2 cellular contexts compared by ENCODE assay signal in the genomic region with DNA sequence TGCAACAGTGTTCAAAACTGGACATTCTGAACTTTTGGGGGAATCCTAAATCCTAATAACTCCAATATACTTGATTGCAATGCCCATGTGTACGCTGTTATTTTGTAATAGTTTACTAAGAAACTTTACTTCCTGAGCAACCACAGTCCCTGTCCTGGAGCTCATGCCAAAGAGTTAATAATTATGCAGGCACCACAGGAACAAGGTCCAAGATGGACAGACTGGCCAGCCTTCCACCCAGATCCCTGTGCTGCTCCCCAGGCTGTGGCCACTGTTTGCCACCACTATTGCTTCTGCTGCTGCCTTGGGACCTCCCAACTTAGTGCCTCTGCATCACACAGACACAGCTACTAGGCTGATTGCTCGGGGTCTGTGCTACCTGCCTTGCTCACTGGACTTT.
TF ChIP-seq lines count a peak whose summit lies in the region.

No MANE protein-coding gene starts in this region.

TF ChIP-seq in GM12878, 131 proteins besides CTCF, POLR2A, EP300 and RAD21:
- TF ChIP-seq, protein P1, sequence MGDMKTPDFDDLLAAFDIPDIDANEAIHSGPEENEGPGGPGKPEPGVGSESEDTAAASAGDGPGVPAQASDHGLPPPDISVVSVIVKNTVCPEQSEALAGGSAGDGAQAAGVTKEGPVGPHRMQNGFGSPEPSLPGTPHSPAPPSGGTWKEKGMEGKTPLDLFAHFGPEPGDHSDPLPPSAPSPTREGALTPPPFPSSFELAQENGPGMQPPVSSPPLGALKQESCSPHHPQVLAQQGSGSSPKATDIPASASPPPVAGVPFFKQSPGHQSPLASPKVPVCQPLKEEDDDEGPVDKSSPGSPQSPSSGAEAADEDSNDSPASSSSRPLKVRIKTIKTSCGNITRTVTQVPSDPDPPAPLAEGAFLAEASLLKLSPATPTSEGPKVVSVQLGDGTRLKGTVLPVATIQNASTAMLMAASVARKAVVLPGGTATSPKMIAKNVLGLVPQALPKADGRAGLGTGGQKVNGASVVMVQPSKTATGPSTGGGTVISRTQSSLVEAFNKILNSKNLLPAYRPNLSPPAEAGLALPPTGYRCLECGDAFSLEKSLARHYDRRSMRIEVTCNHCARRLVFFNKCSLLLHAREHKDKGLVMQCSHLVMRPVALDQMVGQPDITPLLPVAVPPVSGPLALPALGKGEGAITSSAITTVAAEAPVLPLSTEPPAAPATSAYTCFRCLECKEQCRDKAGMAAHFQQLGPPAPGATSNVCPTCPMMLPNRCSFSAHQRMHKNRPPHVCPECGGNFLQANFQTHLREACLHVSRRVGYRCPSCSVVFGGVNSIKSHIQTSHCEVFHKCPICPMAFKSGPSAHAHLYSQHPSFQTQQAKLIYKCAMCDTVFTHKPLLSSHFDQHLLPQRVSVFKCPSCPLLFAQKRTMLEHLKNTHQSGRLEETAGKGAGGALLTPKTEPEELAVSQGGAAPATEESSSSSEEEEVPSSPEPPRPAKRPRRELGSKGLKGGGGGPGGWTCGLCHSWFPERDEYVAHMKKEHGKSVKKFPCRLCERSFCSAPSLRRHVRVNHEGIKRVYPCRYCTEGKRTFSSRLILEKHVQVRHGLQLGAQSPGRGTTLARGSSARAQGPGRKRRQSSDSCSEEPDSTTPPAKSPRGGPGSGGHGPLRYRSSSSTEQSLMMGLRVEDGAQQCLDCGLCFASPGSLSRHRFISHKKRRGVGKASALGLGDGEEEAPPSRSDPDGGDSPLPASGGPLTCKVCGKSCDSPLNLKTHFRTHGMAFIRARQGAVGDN (IDR thresholded peaks at IDR 0.05) = no peak
- TF ChIP-seq SPI1 (IDR thresholded peaks at IDR 0.05; ENCODE audit: borderline replicate concordance, insufficient read depth, low read depth, low read length) = 0 out of 2 replicates have a peak, but pooled peaks have one; percentile 8

TF ChIP-seq in HepG2, 621 proteins besides CTCF, POLR2A, EP300 and RAD21 (continues in another document):
- 0 out of 2 replicates have a peak, but pooled peaks have one; percentile 18 for TF ChIP-seq PPARG (CRISPR knock-in tag; conservative IDR thresholded peaks at IDR 0.05)
- peak; percentile 43; the same call in 1 of the 2 replicates for TF ChIP-seq CBX5 (CRISPR knock-in tag; IDR thresholded peaks at IDR 0.05; ENCODE audit: borderline replicate concordance)
- TF ChIP-seq SALL1 (CRISPR knock-in tag; IDR thresholded peaks at IDR 0.05) = peak; percentile 71
- TF ChIP-seq GABPA (IDR thresholded peaks at IDR 0.05; ENCODE audit: low read depth, low read length) = no peak
- peak; percentile 42 for TF ChIP-seq GABPA (CRISPR knock-in tag; IDR thresholded peaks at IDR 0.05; ENCODE audit: low read depth)
- no peak for TF ChIP-seq ZFP36 (IDR thresholded peaks at IDR 0.05; ENCODE audit: borderline replicate concordance, low read depth, low read length, partially characterized antibody)
- TF ChIP-seq ZNF7 (CRISPR knock-in tag; IDR thresholded peaks at IDR 0.05) = peak; percentile 69
- TF ChIP-seq, protein P2, sequence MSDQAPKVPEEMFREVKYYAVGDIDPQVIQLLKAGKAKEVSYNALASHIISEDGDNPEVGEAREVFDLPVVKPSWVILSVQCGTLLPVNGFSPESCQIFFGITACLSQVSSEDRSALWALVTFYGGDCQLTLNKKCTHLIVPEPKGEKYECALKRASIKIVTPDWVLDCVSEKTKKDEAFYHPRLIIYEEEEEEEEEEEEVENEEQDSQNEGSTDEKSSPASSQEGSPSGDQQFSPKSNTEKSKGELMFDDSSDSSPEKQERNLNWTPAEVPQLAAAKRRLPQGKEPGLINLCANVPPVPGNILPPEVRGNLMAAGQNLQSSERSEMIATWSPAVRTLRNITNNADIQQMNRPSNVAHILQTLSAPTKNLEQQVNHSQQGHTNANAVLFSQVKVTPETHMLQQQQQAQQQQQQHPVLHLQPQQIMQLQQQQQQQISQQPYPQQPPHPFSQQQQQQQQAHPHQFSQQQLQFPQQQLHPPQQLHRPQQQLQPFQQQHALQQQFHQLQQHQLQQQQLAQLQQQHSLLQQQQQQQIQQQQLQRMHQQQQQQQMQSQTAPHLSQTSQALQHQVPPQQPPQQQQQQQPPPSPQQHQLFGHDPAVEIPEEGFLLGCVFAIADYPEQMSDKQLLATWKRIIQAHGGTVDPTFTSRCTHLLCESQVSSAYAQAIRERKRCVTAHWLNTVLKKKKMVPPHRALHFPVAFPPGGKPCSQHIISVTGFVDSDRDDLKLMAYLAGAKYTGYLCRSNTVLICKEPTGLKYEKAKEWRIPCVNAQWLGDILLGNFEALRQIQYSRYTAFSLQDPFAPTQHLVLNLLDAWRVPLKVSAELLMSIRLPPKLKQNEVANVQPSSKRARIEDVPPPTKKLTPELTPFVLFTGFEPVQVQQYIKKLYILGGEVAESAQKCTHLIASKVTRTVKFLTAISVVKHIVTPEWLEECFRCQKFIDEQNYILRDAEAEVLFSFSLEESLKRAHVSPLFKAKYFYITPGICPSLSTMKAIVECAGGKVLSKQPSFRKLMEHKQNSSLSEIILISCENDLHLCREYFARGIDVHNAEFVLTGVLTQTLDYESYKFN (CRISPR knock-in tag; conservative IDR thresholded peaks at IDR 0.05) = peak; percentile 70
- TF ChIP-seq ZNF331 (CRISPR knock-in tag; IDR thresholded peaks at IDR 0.05) = peak; percentile 44; the same call in 1 of the 2 replicates
- TF ChIP-seq, protein P3, sequence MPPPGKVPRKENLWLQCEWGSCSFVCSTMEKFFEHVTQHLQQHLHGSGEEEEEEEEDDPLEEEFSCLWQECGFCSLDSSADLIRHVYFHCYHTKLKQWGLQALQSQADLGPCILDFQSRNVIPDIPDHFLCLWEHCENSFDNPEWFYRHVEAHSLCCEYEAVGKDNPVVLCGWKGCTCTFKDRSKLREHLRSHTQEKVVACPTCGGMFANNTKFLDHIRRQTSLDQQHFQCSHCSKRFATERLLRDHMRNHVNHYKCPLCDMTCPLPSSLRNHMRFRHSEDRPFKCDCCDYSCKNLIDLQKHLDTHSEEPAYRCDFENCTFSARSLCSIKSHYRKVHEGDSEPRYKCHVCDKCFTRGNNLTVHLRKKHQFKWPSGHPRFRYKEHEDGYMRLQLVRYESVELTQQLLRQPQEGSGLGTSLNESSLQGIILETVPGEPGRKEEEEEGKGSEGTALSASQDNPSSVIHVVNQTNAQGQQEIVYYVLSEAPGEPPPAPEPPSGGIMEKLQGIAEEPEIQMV (CRISPR knock-in tag; IDR thresholded peaks at IDR 0.05; ENCODE audit: low read depth) = no peak
- peak; percentile 84 for TF ChIP-seq HNF4A (CRISPR knock-in tag; IDR thresholded peaks at IDR 0.05)
- peak; percentile 30; the same call in 1 of the 2 replicates for TF ChIP-seq IRF2 (CRISPR knock-in tag; IDR thresholded peaks at IDR 0.05)
- TF ChIP-seq NR2F6 (IDR thresholded peaks at IDR 0.05) = no peak
- TF ChIP-seq NR2F6 (CRISPR knock-in tag; IDR thresholded peaks at IDR 0.05) = peak; percentile 29; the same call in 1 of the 2 replicates
- 0 out of 2 replicates have a peak, but pooled peaks have one; percentile 31 for TF ChIP-seq ZNF605 (CRISPR knock-in tag; IDR thresholded peaks at IDR 0.05)
- TF ChIP-seq ADNP (CRISPR knock-in tag; IDR thresholded peaks at IDR 0.05) = no peak
- TF ChIP-seq PRMT3 (CRISPR knock-in tag; IDR thresholded peaks at IDR 0.05; ENCODE audit: borderline replicate concordance, low read depth) = no peak
- TF ChIP-seq CEBPG (CRISPR knock-in tag; IDR thresholded peaks at IDR 0.05) = peak; percentile 50; the same call in 1 of the 2 replicates
- peak; percentile 21; the same call in 1 of the 2 replicates for TF ChIP-seq SAP130 (CRISPR knock-in tag; IDR thresholded peaks at IDR 0.05; ENCODE audit: low read depth)
- TF ChIP-seq, protein P4, sequence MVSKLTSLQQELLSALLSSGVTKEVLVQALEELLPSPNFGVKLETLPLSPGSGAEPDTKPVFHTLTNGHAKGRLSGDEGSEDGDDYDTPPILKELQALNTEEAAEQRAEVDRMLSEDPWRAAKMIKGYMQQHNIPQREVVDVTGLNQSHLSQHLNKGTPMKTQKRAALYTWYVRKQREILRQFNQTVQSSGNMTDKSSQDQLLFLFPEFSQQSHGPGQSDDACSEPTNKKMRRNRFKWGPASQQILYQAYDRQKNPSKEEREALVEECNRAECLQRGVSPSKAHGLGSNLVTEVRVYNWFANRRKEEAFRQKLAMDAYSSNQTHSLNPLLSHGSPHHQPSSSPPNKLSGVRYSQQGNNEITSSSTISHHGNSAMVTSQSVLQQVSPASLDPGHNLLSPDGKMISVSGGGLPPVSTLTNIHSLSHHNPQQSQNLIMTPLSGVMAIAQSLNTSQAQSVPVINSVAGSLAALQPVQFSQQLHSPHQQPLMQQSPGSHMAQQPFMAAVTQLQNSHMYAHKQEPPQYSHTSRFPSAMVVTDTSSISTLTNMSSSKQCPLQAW (CRISPR knock-in tag; IDR thresholded peaks at IDR 0.05) = peak; percentile 82
- peak; percentile 37; the same call in 1 of the 2 replicates for TF ChIP-seq HNF4G (IDR thresholded peaks at IDR 0.05; ENCODE audit: borderline replicate concordance, low read depth, low read length)
- no peak for TF ChIP-seq HNF4G (CRISPR knock-in tag; IDR thresholded peaks at IDR 0.05; ENCODE audit: borderline replicate concordance, low read depth)
- peak; percentile 37 for TF ChIP-seq MED1 (CRISPR knock-in tag; IDR thresholded peaks at IDR 0.05)
- peak; percentile 92 for TF ChIP-seq ZNF652 (CRISPR knock-in tag; IDR thresholded peaks at IDR 0.05; ENCODE audit: borderline replicate concordance, low read depth)
- TF ChIP-seq, protein P5, sequence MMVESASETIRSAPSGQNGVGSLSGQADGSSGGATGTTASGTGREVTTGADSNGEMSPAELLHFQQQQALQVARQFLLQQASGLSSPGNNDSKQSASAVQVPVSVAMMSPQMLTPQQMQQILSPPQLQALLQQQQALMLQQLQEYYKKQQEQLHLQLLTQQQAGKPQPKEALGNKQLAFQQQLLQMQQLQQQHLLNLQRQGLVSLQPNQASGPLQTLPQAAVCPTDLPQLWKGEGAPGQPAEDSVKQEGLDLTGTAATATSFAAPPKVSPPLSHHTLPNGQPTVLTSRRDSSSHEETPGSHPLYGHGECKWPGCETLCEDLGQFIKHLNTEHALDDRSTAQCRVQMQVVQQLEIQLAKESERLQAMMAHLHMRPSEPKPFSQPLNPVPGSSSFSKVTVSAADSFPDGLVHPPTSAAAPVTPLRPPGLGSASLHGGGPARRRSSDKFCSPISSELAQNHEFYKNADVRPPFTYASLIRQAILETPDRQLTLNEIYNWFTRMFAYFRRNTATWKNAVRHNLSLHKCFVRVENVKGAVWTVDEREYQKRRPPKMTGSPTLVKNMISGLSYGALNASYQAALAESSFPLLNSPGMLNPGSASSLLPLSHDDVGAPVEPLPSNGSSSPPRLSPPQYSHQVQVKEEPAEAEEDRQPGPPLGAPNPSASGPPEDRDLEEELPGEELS (CRISPR knock-in tag; IDR thresholded peaks at IDR 0.05) = 0 out of 2 replicates have a peak, but pooled peaks have one; percentile 21
- TF ChIP-seq, protein P6, sequence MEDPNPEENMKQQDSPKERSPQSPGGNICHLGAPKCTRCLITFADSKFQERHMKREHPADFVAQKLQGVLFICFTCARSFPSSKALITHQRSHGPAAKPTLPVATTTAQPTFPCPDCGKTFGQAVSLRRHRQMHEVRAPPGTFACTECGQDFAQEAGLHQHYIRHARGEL (CRISPR knock-in tag; IDR thresholded peaks at IDR 0.05) = no peak
- 0 out of 2 replicates have a peak, but pooled peaks have one; percentile 49 for TF ChIP-seq ZNF792 (CRISPR knock-in tag; IDR thresholded peaks at IDR 0.05)
- TF ChIP-seq GATAD2A (CRISPR knock-in tag; IDR thresholded peaks at IDR 0.05) = peak; percentile 51
- TF ChIP-seq ZNF121 (CRISPR knock-in tag; IDR thresholded peaks at IDR 0.05) = 0 out of 2 replicates have a peak, but pooled peaks have one; percentile 10
- TF ChIP-seq ETV5 (CRISPR knock-in tag; IDR thresholded peaks at IDR 0.05; ENCODE audit: borderline replicate concordance) = peak; percentile 76; the same call in 1 of the 2 replicates
- 0 out of 2 replicates have a peak, but pooled peaks have one; percentile 38 for TF ChIP-seq PHF21A (CRISPR knock-in tag; IDR thresholded peaks at IDR 0.05)
- TF ChIP-seq NAIF1 (CRISPR knock-in tag; IDR thresholded peaks at IDR 0.05; ENCODE audit: borderline replicate concordance) = 0 out of 2 replicates have a peak, but pooled peaks have one; percentile 25
- 0 out of 2 replicates have a peak, but pooled peaks have one; percentile 11 for TF ChIP-seq SOX5 (CRISPR knock-in tag; IDR thresholded peaks at IDR 0.05; ENCODE audit: borderline replicate concordance)
- peak; percentile 47; the same call in 1 of the 2 replicates for TF ChIP-seq RXRB (CRISPR knock-in tag; IDR thresholded peaks at IDR 0.05; ENCODE audit: borderline replicate concordance)
- TF ChIP-seq MAZ (IDR thresholded peaks at IDR 0.05; ENCODE audit: borderline replicate concordance, low read depth, low read length) = no peak
- no peak for TF ChIP-seq MAZ (CRISPR knock-in tag; IDR thresholded peaks at IDR 0.05; ENCODE audit: low read depth)
- TF ChIP-seq, protein P7, sequence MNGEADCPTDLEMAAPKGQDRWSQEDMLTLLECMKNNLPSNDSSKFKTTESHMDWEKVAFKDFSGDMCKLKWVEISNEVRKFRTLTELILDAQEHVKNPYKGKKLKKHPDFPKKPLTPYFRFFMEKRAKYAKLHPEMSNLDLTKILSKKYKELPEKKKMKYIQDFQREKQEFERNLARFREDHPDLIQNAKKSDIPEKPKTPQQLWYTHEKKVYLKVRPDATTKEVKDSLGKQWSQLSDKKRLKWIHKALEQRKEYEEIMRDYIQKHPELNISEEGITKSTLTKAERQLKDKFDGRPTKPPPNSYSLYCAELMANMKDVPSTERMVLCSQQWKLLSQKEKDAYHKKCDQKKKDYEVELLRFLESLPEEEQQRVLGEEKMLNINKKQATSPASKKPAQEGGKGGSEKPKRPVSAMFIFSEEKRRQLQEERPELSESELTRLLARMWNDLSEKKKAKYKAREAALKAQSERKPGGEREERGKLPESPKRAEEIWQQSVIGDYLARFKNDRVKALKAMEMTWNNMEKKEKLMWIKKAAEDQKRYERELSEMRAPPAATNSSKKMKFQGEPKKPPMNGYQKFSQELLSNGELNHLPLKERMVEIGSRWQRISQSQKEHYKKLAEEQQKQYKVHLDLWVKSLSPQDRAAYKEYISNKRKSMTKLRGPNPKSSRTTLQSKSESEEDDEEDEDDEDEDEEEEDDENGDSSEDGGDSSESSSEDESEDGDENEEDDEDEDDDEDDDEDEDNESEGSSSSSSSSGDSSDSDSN (CRISPR knock-in tag; IDR thresholded peaks at IDR 0.05) = peak; percentile 23; the same call in 1 of the 2 replicates
- no peak for TF ChIP-seq ZNF713 (CRISPR knock-in tag; IDR thresholded peaks at IDR 0.05)
- 0 out of 2 replicates have a peak, but pooled peaks have one; percentile 13 for TF ChIP-seq ISL2 (CRISPR knock-in tag; IDR thresholded peaks at IDR 0.05)
- TF ChIP-seq MIXL1 (CRISPR knock-in tag; IDR thresholded peaks at IDR 0.05) = 0 out of 2 replicates have a peak, but pooled peaks have one; percentile 43
- no peak for TF ChIP-seq DNMT1 (CRISPR knock-in tag; IDR thresholded peaks at IDR 0.05)
- TF ChIP-seq, protein P8, sequence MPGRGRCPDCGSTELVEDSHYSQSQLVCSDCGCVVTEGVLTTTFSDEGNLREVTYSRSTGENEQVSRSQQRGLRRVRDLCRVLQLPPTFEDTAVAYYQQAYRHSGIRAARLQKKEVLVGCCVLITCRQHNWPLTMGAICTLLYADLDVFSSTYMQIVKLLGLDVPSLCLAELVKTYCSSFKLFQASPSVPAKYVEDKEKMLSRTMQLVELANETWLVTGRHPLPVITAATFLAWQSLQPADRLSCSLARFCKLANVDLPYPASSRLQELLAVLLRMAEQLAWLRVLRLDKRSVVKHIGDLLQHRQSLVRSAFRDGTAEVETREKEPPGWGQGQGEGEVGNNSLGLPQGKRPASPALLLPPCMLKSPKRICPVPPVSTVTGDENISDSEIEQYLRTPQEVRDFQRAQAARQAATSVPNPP (CRISPR knock-in tag; IDR thresholded peaks at IDR 0.05) = no peak
- peak; percentile 23; the same call in 1 of the 2 replicates for TF ChIP-seq FOXJ3 (CRISPR knock-in tag; IDR thresholded peaks at IDR 0.05; ENCODE audit: borderline replicate concordance)
